In the genomic region with DNA sequence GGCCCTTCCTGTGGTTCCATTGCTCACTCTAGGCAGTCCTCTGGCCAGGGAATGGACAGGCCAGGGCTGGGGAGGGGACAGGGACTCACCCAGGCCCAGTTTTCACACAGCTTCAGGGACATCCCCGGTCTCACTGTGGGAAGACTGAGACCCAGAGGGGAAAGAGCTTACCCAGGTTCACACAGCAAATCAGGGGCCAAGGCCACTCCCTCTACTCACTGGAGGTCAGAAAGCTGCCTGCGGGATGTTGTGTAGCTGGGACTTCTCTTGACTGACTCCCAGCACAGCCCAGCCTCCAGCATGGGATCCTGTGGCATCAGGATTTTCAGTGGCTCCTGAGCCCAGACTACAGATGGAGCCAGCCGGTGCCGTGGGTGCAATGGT, we compare ENCODE assay signal across 8 cellular contexts.
DNase-seq lines count a peak whose midpoint lies in the region; ATAC-seq and TF ChIP-seq lines count a peak whose summit lies in the region.
"Not testable (repeated sequence)": the region's sequence is repeated elsewhere in the genome, so short reads cannot be mapped to it uniquely, and the experiment has no call there.

No MANE protein-coding gene starts in this region.

- H4K20me1 ChIP-seq in BLaER1, result not testable (repeated sequence)

- H3K27me3 Mint-ChIP-seq in activated naive CD4-positive, alpha-beta T cell treated with anti-CD3 and anti-CD28 coated beads, Interleukin-2, amount 10 ng/mL, durations not matched to agents 7 days and 5 days, result not testable (repeated sequence)

- H3K4me1 ChIP-seq in BLaER1, result peaks cover 58% of the 10 kb centered on the region
- H3K4me1 ChIP-seq in esophagus muscularis mucosa, result peaks cover 14 to 16% (median 14%) of the 10 kb centered on the region in 4 donors

- peak; percentile 11 for ATAC-seq in GM18907 (IDR thresholded peaks at IDR 0.05; ENCODE audit: unreplicated experiment)

- H3K9me3 ChIP-seq in BLaER1; KOPT-K1 (ENCODE audit: insufficient read depth, low read length, poor library complexity, severe bottlenecking); esophagus muscularis mucosa: not testable (repeated sequence)

- not testable (repeated sequence) for TF ChIP-seq EP300 in esophagus muscularis mucosa (IDR thresholded peaks at IDR 0.05)

- not testable (repeated sequence) for H3K4me3 ChIP-seq in BLaER1; H7 (ENCODE audit: insufficient read depth, low read depth, low read length); esophagus muscularis mucosa

- H3K4me2 ChIP-seq in BLaER1, result peak overlapping the region; percentile 73

- CTCF ChIA-PET in activated naive CD4-positive, alpha-beta T cell treated with anti-CD3 and anti-CD28 coated beads, Interleukin-2, amount 10 ng/mL, durations not matched to agents 7 days and 5 days (lab: Charles Lee), result not testable (repeated sequence)

- H3K9me3 Mint-ChIP-seq in activated naive CD4-positive, alpha-beta T cell treated with anti-CD3 and anti-CD28 coated beads, Interleukin-2, amount 10 ng/mL, durations not matched to agents 7 days and 5 days, result not testable (repeated sequence)

- H3K27ac ChIP-seq in BLaER1 (peak overlapping the region; percentile 84), KOPT-K1 (ENCODE audit: low read depth, low read length, poor library complexity, severe bottlenecking) (peak overlapping the region; percentile 18)
- H3K27ac ChIP-seq in esophagus muscularis mucosa (replicated peaks in 1 of 4), result not testable (repeated sequence)

- not testable (repeated sequence) for H3K36me3 Mint-ChIP-seq in activated naive CD4-positive, alpha-beta T cell treated with anti-CD3 and anti-CD28 coated beads, Interleukin-2, amount 10 ng/mL, durations not matched to agents 7 days and 5 days

- WGBS in esophagus muscularis mucosa, result 90% methylated on average over 2 of the region's 4 CpGs

- H3K4me3 Mint-ChIP-seq in activated naive CD4-positive, alpha-beta T cell treated with anti-CD3 and anti-CD28 coated beads, Interleukin-2, amount 10 ng/mL, durations not matched to agents 7 days and 5 days, result not testable (repeated sequence)

- peaks cover 15% of the 10 kb centered on the region for H3K4me1 Mint-ChIP-seq in activated naive CD4-positive, alpha-beta T cell treated with anti-CD3 and anti-CD28 coated beads, Interleukin-2, amount 10 ng/mL, durations not matched to agents 7 days and 5 days

- TF ChIP-seq POLR2A in esophagus muscularis mucosa (IDR thresholded peaks at IDR 0.05; ENCODE audit: low read depth), result not testable (repeated sequence)

- not testable (repeated sequence) for H3K36me3 ChIP-seq in BLaER1; H7 (replicated peaks; ENCODE audit: control insufficient read depth, insufficient read depth, low read length); KOPT-K1 (ENCODE audit: insufficient read depth, low read length); esophagus muscularis mucosa

- not testable (repeated sequence) for H3K27me3 ChIP-seq in BLaER1; H7 (ENCODE audit: control insufficient read depth, insufficient read depth, low read length); esophagus muscularis mucosa

- TF ChIP-seq CTCF in esophagus muscularis mucosa (IDR thresholded peaks at IDR 0.05), result not testable (repeated sequence)

- not testable (repeated sequence) for H3K27ac Mint-ChIP-seq in activated naive CD4-positive, alpha-beta T cell treated with anti-CD3 and anti-CD28 coated beads, Interleukin-2, amount 10 ng/mL, durations not matched to agents 7 days and 5 days

- intact Hi-C loops in esophagus muscularis mucosa (cut with DNase I), result not testable (repeated sequence)

- DNase-seq in H7 (peak; percentile 38), UCSD-AML1 (lab: John Stamatoyannopoulos, UW; ENCODE audit: unreplicated experiment) (peak; percentile 30), esophagus muscularis mucosa (ENCODE audit: extremely low spot score) (peak; percentile 62), retina (peak; percentile 3)
- peak; percentile 22 for DNase-seq in activated naive CD4-positive, alpha-beta T cell treated with anti-CD3 and anti-CD28 coated beads, Interleukin-2, amount 10 ng/mL, durations not matched to agents 7 days and 5 days

- H3K9ac ChIP-seq in BLaER1, result peak overlapping the region; percentile 61; the same call in 1 of the 2 replicates

Comparison
In these comparisons a context has a peak if more than half of its experiments do, and no peak if none do; other contexts are left out.
1. DNase-seq: peak in every context shown above with its lines; median percentile 62 in esophagus muscularis mucosa; 38 in H7; 30 in UCSD-AML1; 22 in activated naive CD4-positive, alpha-beta T cell treated with anti-CD3 and anti-CD28 coated beads, Interleukin-2, amount 10 ng/mL, durations not matched to agents 7 days and 5 days; 3 in retina.